In genomic region chr17:28723159-28723835, GRCh38 we compare ENCODE assay signal across 1 cellular context.
TF ChIP-seq lines count a peak whose summit lies in the region.

No MANE protein-coding gene starts in this region.

TF ChIP-seq in H1, 55 proteins besides CTCF, POLR2A, EP300 and RAD21:
- TF ChIP-seq KDM4A (IDR thresholded peaks at IDR 0.05; ENCODE audit: low read depth, low read length, severe bottlenecking) (no peak), SUZ12 (IDR thresholded peaks at IDR 0.05; ENCODE audit: low read length) (no peak), BRCA1 (IDR thresholded peaks at IDR 0.05; ENCODE audit: low read depth, low read length) (no peak), CBX5 (IDR thresholded peaks at IDR 0.05; ENCODE audit: low read depth, low read length) (no peak), TBP (IDR thresholded peaks at IDR 0.05; ENCODE audit: low read depth, low read length) (no peak), YY1 (IDR thresholded peaks at IDR 0.05; ENCODE audit: low read depth, low read length) (no peak), EZH2 (IDR thresholded peaks at IDR 0.05; ENCODE audit: low read depth, low read length, severe bottlenecking) (no peak), SP4 (IDR thresholded peaks at IDR 0.05; ENCODE audit: low read length) (no peak), SIX5 (IDR thresholded peaks at IDR 0.05; ENCODE audit: low read depth, low read length) (no peak), RFX5 (IDR thresholded peaks at IDR 0.05; ENCODE audit: borderline replicate concordance, low read depth, low read length) (no peak), KDM1A (IDR thresholded peaks at IDR 0.05; ENCODE audit: borderline replicate concordance, low read length) (no peak)
